16 cellular contexts compared by ENCODE assay signal in genomic region chr17:66185842-66186241, GRCh38.
"Had no signal": no experiment of that assay in that cellular context is flagged by ENCODE, and none has a peak within 500 bp of the region (broad histone marks: within the 10 kb centered on the region; RNA-seq: fewer than 3 reads in every experiment).

No MANE protein-coding gene starts in this region.

- ATAC-seq: gastroesophageal sphincter, left cardiac atrium, lower lobe of right lung had no signal

- DNase-seq: effector memory CD4-positive, alpha-beta T cell; esophagus squamous epithelium; foreskin fibroblast; glutamatergic neuron; islet precursor cell; left cardiac atrium; left ventricle myocardium inferior; lower lobe of right lung; naive B cell; sigmoid colon; stimulated activated CD4-positive, alpha-beta T cell treated with anti-CD3 and anti-CD28 coated beads, Interleukin-2, amount 100 ng/mL, for 24 hours; stimulated activated naive CD4-positive, alpha-beta T cell; stomach; substantia nigra; transverse colon had no signal
